8 cellular contexts compared by ENCODE assay signal in genomic region chr3:43689766-43690399, GRCh38. TPM values are rescaled to one million over a fixed set of nuclear protein-coding genes. Genes with fewer than 3 reads are reported as not detected.
DNase-seq lines count a peak whose midpoint lies in the region; ATAC-seq lines count a peak whose summit lies in the region.

No MANE protein-coding gene starts in this region.

- peak overlapping the region; percentile 94 for H2AFZ ChIP-seq in neuron (ENCODE audit: low read depth, low read length)

- H3K4me3 ChIP-seq in endocrine pancreas (ENCODE audit: control insufficient read depth, insufficient read depth, low read length) (peak overlapping the region; percentile 83), neuron (ENCODE audit: low read length) (peak overlapping the region; percentile 91)

- no peak for ATAC-seq in HG02884 (IDR thresholded peaks at IDR 0.05; ENCODE audit: unreplicated experiment)
- no peak for ATAC-seq in GM21423 (IDR thresholded peaks at IDR 0.05; ENCODE audit: unreplicated experiment)

- no peaks in the 10 kb centered on the region for H3K27me3 ChIP-seq in endocrine pancreas (ENCODE audit: control insufficient read depth, insufficient read depth, low read length)
- H3K27me3 ChIP-seq in neuron (ENCODE audit: insufficient read depth, low read length), result no peaks in the 10 kb centered on the region

- H3K36me3 ChIP-seq in endocrine pancreas (ENCODE audit: control insufficient read depth, insufficient read depth, low read length) (no peaks in the 10 kb centered on the region), neuron (ENCODE audit: insufficient read depth, low read length) (no peaks in the 10 kb centered on the region)

- peaks cover 6% of the 10 kb centered on the region for H3K4me1 ChIP-seq in endocrine pancreas (ENCODE audit: control insufficient read depth, insufficient read depth, low read length)
- peaks cover 8% of the 10 kb centered on the region for H3K4me1 ChIP-seq in neuron (ENCODE audit: insufficient read depth, low read length)

- H3K9ac ChIP-seq in endocrine pancreas (ENCODE audit: control insufficient read depth, insufficient read depth, low read length), result peak overlapping the region; percentile 74

- in situ Hi-C loops in G401 (cut with HindIII; ENCODE audit: low sequenced_read_pairs), result no loop called here

- peak; percentile 50 for DNase-seq in G401 (ENCODE audit: low spot score)
- peak; percentile 33 for DNase-seq in NCI-H69 (lab: John Stamatoyannopoulos, UW)
- DNase-seq in SK-N-DZ (ENCODE audit: low spot score), result no peak
- DNase-seq in NCI-H2081 treated with DMSO at 0.1 percent for 48 hours (lab: John Stamatoyannopoulos, UW), result no peak

- H3K9me3 ChIP-seq in endocrine pancreas (ENCODE audit: control insufficient read depth, low read length) (no peaks in the 10 kb centered on the region), neuron (ENCODE audit: low read length) (no peaks in the 10 kb centered on the region)

RNA-seq across cellular contexts. Expression of gene ABHD5, which starts 0.9 kb away (rescaled TPM):
- 20.9 and 25.3 TPM in 2 replicates for total RNA-seq in G401 (2014; rRNA removed; shearing (Covaris generic))
- polyA plus RNA-seq in SK-N-DZ (2014; cell fraction: cytosol; rRNA removed), result 8.7 and 10.4 TPM in 2 replicates
- polyA plus RNA-seq in SK-N-DZ (2014; cell fraction: nucleus; rRNA removed), result 2.7 and 2.9 TPM in 2 replicates

Comparison
In these comparisons a context has a peak if more than half of its experiments do, and no peak if none do; other contexts are left out.
1. DNase-seq: peak in G401 (single experiment) and NCI-H69 (single experiment); none in SK-N-DZ (single experiment) and NCI-H2081 treated with DMSO at 0.1 percent for 48 hours (single experiment).